Comparison of ENCODE assay signal across 16 cellular contexts in genomic region chr12:82412246-82412645, GRCh38. TPM values are rescaled to one million over a fixed set of nuclear protein-coding genes. Genes with fewer than 3 reads are reported as not detected.
DNase-seq lines count a peak whose midpoint lies in the region; ATAC-seq and TF ChIP-seq lines count a peak whose summit lies in the region.
"Had no signal": no experiment of that assay in that cellular context is flagged by ENCODE, and none has a peak within 500 bp of the region (broad histone marks: within the 10 kb centered on the region; RNA-seq: fewer than 3 reads in every experiment).

No MANE protein-coding gene starts in this region.

- no peak for TF ChIP-seq CTCF in transverse colon (IDR thresholded peaks at IDR 0.05)

- H3K27ac Mint-ChIP-seq in activated T-helper 1 cell treated with anti-CD3 and anti-CD28 coated beads, Interleukin-12 subunit alpha, Interleukin-12 subunit beta, Interleukin-2, Interleukin-4 antibody, amounts not matched to agents 30 ng/mL and 10 ng/mL and 1 ng/mL, durations not matched to agents 14 hours and 24 hours and 36 hours = no peak overlapping the region

- no peaks in the 10 kb centered on the region for H3K9me3 ChIP-seq in transverse colon
- H3K9me3 ChIP-seq: HAP-1, Peyer's patch had no signal

- in situ Hi-C loops in transverse colon (cut with MboI; ENCODE audit: low pct_ligation_motif_present in 1 of 4, low pct_unique_long_range_greater_than_20kb in 1 of 4, low sequenced_read_pairs in 3 of 4) = no loop called here

- no peak overlapping the region for H3K4me3 ChIP-seq in transverse colon
- H3K4me3 ChIP-seq: HAP-1, Peyer's patch had no signal

- intact Hi-C loops in transverse colon (cut with DNase I; ENCODE audit: low total_unique reads) = loop anchor here (5.0 kb wide), 1 partner anchor 630 kb away; no protein-coding TSS in a partner anchor
- intact Hi-C loops in activated T-helper 1 cell treated with anti-CD3 and anti-CD28 coated beads, Interleukin-12 subunit alpha, Interleukin-12 subunit beta, Interleukin-2, Interleukin-4 antibody, amounts not matched to agents 30 ng/mL and 10 ng/mL and 1 ng/mL, durations not matched to agents 14 hours and 24 hours and 36 hours (cut with micrococcal nuclease) = no loop called here

- H3K4me1 Mint-ChIP-seq in activated T-helper 1 cell treated with anti-CD3 and anti-CD28 coated beads, Interleukin-12 subunit alpha, Interleukin-12 subunit beta, Interleukin-2, Interleukin-4 antibody, amounts not matched to agents 30 ng/mL and 10 ng/mL and 1 ng/mL, durations not matched to agents 14 hours and 24 hours and 36 hours (ENCODE audit: low read depth) = no peaks in the 10 kb centered on the region

- H3K27me3 ChIP-seq in transverse colon = no peaks in the 10 kb centered on the region
- H3K27me3 ChIP-seq: Peyer's patch had no signal

- H3K27me3 Mint-ChIP-seq in activated T-helper 1 cell treated with anti-CD3 and anti-CD28 coated beads, Interleukin-12 subunit alpha, Interleukin-12 subunit beta, Interleukin-2, Interleukin-4 antibody, amounts not matched to agents 30 ng/mL and 10 ng/mL and 1 ng/mL, durations not matched to agents 14 hours and 24 hours and 36 hours (ENCODE audit: insufficient read depth) = no peaks in the 10 kb centered on the region

- no peak for TF ChIP-seq POLR2A in transverse colon (IDR thresholded peaks at IDR 0.05)

- no peak for TF ChIP-seq EP300 in transverse colon (IDR thresholded peaks at IDR 0.05; ENCODE audit: low read depth)

- H3K4me1 ChIP-seq in transverse colon = no peaks in the 10 kb centered on the region
- H3K4me1 ChIP-seq: HAP-1, Peyer's patch had no signal

- WGBS in transverse colon (ENCODE audit: low coverage in 1 of 2), 2 donors = 91 to 100% methylated on average over 1 of the region's 1 CpG

- H3K27ac ChIP-seq in epithelial cell of prostate = peak overlapping the region; percentile 13
- no peak overlapping the region for H3K27ac ChIP-seq in transverse colon
- H3K27ac ChIP-seq: Peyer's patch had no signal

- ATAC-seq in GM18909 (IDR thresholded peaks at IDR 0.05; ENCODE audit: poor library complexity, unreplicated experiment) = peak; percentile 63
- ATAC-seq: SK-N-SH treated with all-trans-retinoic acid at 6 μM for 48 hours had no signal

- no peak overlapping the region for H3K4me3 Mint-ChIP-seq in activated T-helper 1 cell treated with anti-CD3 and anti-CD28 coated beads, Interleukin-12 subunit alpha, Interleukin-12 subunit beta, Interleukin-2, Interleukin-4 antibody, amounts not matched to agents 30 ng/mL and 10 ng/mL and 1 ng/mL, durations not matched to agents 14 hours and 24 hours and 36 hours

- DNase-seq in NCI-H226 (peak; percentile 33), epithelial cell of prostate (ENCODE audit: low read depth, low spot score) (no peak), retina (peak; percentile 3), transverse colon (no peak), T-helper 9 cell (no peak)
- no peak for DNase-seq in activated T-helper 1 cell treated with anti-CD3 and anti-CD28 coated beads, Interleukin-12 subunit alpha, Interleukin-12 subunit beta, Interleukin-2, Interleukin-4 antibody, amounts not matched to agents 30 ng/mL and 10 ng/mL and 1 ng/mL, durations not matched to agents 14 hours and 24 hours and 36 hours (ENCODE audit: low spot score)
- DNase-seq: AML-193, COR-L47, KBM-7, NCI-H1048, NCI-H524, Peyer's patch, SHP77 had no signal

- H3K9me3 Mint-ChIP-seq in activated T-helper 1 cell treated with anti-CD3 and anti-CD28 coated beads, Interleukin-12 subunit alpha, Interleukin-12 subunit beta, Interleukin-2, Interleukin-4 antibody, amounts not matched to agents 30 ng/mL and 10 ng/mL and 1 ng/mL, durations not matched to agents 14 hours and 24 hours and 36 hours = no peaks in the 10 kb centered on the region

- no peaks in the 10 kb centered on the region for H3K36me3 ChIP-seq in transverse colon
- H3K36me3 ChIP-seq: HAP-1, Peyer's patch had no signal

- no peaks in the 10 kb centered on the region for H3K36me3 Mint-ChIP-seq in activated T-helper 1 cell treated with anti-CD3 and anti-CD28 coated beads, Interleukin-12 subunit alpha, Interleukin-12 subunit beta, Interleukin-2, Interleukin-4 antibody, amounts not matched to agents 30 ng/mL and 10 ng/mL and 1 ng/mL, durations not matched to agents 14 hours and 24 hours and 36 hours (ENCODE audit: low read depth)

RNA-seq across cellular contexts. Expression of gene METTL25, which starts 53.9 kb away (rescaled TPM):
- 10 to 100 TPM in 2 of 4 donors, 1 to 10 TPM in 2; 1.5 to 23.2 (median 12.2) TPM for total RNA-seq in transverse colon
- 6.9 and 8.4 TPM in 2 replicates for total RNA-seq in activated T-helper 1 cell treated with anti-CD3 and anti-CD28 coated beads, Interleukin-12 subunit alpha, Interleukin-12 subunit beta, Interleukin-2, Interleukin-4 antibody, amounts not matched to agents 30 ng/mL and 10 ng/mL and 1 ng/mL, durations not matched to agents 14 hours and 24 hours and 36 hours

RNA-seq across cellular contexts. Expression of gene CCDC59, which starts 54.1 kb away (rescaled TPM):
- total RNA-seq in transverse colon = 10 to 100 TPM in 3 of 4 donors, 1 to 10 TPM in 1; 5.8 to 62.5 (median 35.3) TPM
- 84.7 and 101 TPM in 2 replicates for total RNA-seq in activated T-helper 1 cell treated with anti-CD3 and anti-CD28 coated beads, Interleukin-12 subunit alpha, Interleukin-12 subunit beta, Interleukin-2, Interleukin-4 antibody, amounts not matched to agents 30 ng/mL and 10 ng/mL and 1 ng/mL, durations not matched to agents 14 hours and 24 hours and 36 hours

Comparison
In these comparisons a context has a peak if more than half of its experiments do, and no peak if none do; other contexts are left out.
1. DNase-seq: peak in NCI-H226 (single experiment) and retina (single experiment); none in epithelial cell of prostate (single experiment), transverse colon (single experiment), activated T-helper 1 cell treated with anti-CD3 and anti-CD28 coated beads, Interleukin-12 subunit alpha, Interleukin-12 subunit beta, Interleukin-2, Interleukin-4 antibody, amounts not matched to agents 30 ng/mL and 10 ng/mL and 1 ng/mL, durations not matched to agents 14 hours and 24 hours and 36 hours (single experiment) and T-helper 9 cell (single experiment).